Comparison of ENCODE assay signal across 14 cellular contexts in the genomic region with DNA sequence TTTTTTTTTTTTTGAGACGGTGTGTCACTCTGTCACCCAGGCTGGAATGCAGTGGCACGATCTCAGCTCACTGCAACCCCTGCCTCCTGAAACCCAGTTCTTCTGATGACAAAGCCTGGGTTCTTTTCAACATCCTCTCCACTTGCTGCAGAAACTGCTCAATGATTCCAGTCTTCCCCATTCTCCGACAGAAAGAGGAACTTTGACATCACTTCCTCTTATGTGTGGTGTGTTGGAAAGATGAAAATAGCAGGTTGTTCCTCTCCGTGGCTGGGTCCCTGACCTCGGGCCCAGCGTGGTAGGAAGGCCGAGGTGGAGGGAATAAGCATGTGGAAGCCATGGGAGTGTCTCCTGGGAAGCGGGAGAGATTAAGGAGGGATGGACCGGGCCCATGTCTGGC.
DNase-seq lines count a peak whose midpoint lies in the region; ATAC-seq, FAIRE-seq and TF ChIP-seq lines count a peak whose summit lies in the region.
"Had no signal": no experiment of that assay in that cellular context is flagged by ENCODE, and none has a peak within 500 bp of the region (broad histone marks: within the 10 kb centered on the region; RNA-seq: fewer than 3 reads in every experiment).

No MANE protein-coding gene starts in this region.

- DNase-seq in GM12892 (ENCODE audit: insufficient read length) (no peak), NOMO-1 treated with dmso at 0.1 percent for 144 hours (lab: John Stamatoyannopoulos, UW; ENCODE audit: unreplicated experiment) (peak; percentile 90), K562 (ENCODE audit: extremely low read depth in 1 of 4, low spot score in 3 of 4) (no peak), putamen (ENCODE audit: low spot score) (peak; percentile 28), A172 (ENCODE audit: low spot score) (no peak)
- DNase-seq: activated CD4-positive, alpha-beta T cell treated with anti-CD3 and anti-CD28 coated beads, Interleukin-2, amount 10 ng/mL, durations not matched to agents 7 days and 5 days; CD4-positive, alpha-beta T cell; effector memory CD8-positive, alpha-beta T cell; left cardiac atrium; stimulated activated CD4-positive, alpha-beta T cell treated with anti-CD3 and anti-CD28 coated beads, Interleukin-15, amount 100 ng/mL, for 24 hours had no signal

- ATAC-seq in K562 (no peak), HG03139 (IDR thresholded peaks at IDR 0.05; ENCODE audit: unreplicated experiment) (no peak), GM18517 (IDR thresholded peaks at IDR 0.05; ENCODE audit: unreplicated experiment) (no peak)
- ATAC-seq: activated naive CD4-positive, alpha-beta T cell treated with anti-CD3 and anti-CD28 coated beads, Interleukin-2, amount 50 U/mL, for 72 hours; effector memory CD8-positive, alpha-beta T cell had no signal

- no peak overlapping the region for H2AFZ ChIP-seq in K562 (ENCODE audit: low read depth, low read length)

- TF ChIP-seq CTCF in K562 (IDR thresholded peaks at IDR 0.05 in 2 of 3, conservative IDR thresholded peaks at IDR 0.05 in 1 of 3; ENCODE audit: insufficient read depth in 2 of 3, low read depth in 1 of 3, low read length in 3 of 3), result no peak

- POLR2A ChIA-PET in K562 (lab: Yijun Ruan, JAX), result no interaction called here

- no peak overlapping the region for H3K27ac ChIP-seq in K562 (ENCODE audit: extremely low read depth, low read depth, low read length)
- H3K27ac ChIP-seq: RWPE1 had no signal

- H3K4me3 ChIP-seq in K562, result no peak overlapping the region

- in situ Hi-C loops in K562 (cut with MboI), result no loop called here

- no peak for TF ChIP-seq EP300 in K562 (IDR thresholded peaks at IDR 0.05; ENCODE audit: low read length)

- intact Hi-C loops in K562 (cut with micrococcal nuclease), result no loop called here

- no peak overlapping the region for H3K4me2 ChIP-seq in K562 (ENCODE audit: insufficient read depth, low read length)

- CTCF ChIA-PET in K562 (lab: Yijun Ruan, JAX; ENCODE audit: low intra/inter-chr PET ratio), result no interaction called here

- peaks cover 11% of the 10 kb centered on the region; the same call in 1 of the 2 replicates for H4K20me1 ChIP-seq in K562 (replicated peaks; ENCODE audit: control insufficient read depth, insufficient read depth, low read length)

- BruUV-seq in K562 (replicated peaks; lab: Mats Ljungman, UMichigan), result no TSS peak

- WGBS in K562 (ENCODE audit: insufficient coverage, low coverage, missing lambda C conversion rate), result 0% methylated on average over 6 of the region's 9 CpGs

- TF ChIP-seq RAD21 in K562 (CRISPR knock-in tag; conservative IDR thresholded peaks at IDR 0.05 in 1 of 2, IDR thresholded peaks at IDR 0.05 in 1 of 2), result no peak

- H3K9ac ChIP-seq in K562 (ENCODE audit: insufficient read depth in 1 of 2, low read depth in 2 of 2, low read length in 2 of 2), result no peak overlapping the region

- TF ChIP-seq POLR2A in GM12892 (IDR thresholded peaks at IDR 0.05; ENCODE audit: low read depth, low read length) (no peak), K562 (conservative IDR thresholded peaks at IDR 0.05) (no peak)

- H3K4me1 ChIP-seq in K562 (replicated peaks in 1 of 2; ENCODE audit: control insufficient read depth in 2 of 2, insufficient read depth in 2 of 2, low read length in 2 of 2), result no peaks in the 10 kb centered on the region

- H3K36me3 ChIP-seq in K562 (ENCODE audit: control insufficient read depth, insufficient read depth, low read length), result no peaks in the 10 kb centered on the region

- no peaks in the 10 kb centered on the region for H3K79me2 ChIP-seq in K562 (ENCODE audit: control insufficient read depth, insufficient read depth, low read length)

- H3K9me3 ChIP-seq in K562 (replicated peaks; ENCODE audit: control insufficient read depth, insufficient read depth, low read depth, low read length), result no peaks in the 10 kb centered on the region

- H3K9me1 ChIP-seq in K562 (ENCODE audit: control insufficient read depth, insufficient read depth, low read length), result peaks cover 3% of the 10 kb centered on the region

- FAIRE-seq in GM12892 (lab: Jason Lieb, UNC) (peak; percentile 30), K562 (lab: Jason Lieb, UNC) (no peak)

- peaks cover 21 to 77% of the 10 kb centered on the region in 2 experiments; a peak in 4 of 5 replicates for H3K27me3 ChIP-seq in K562 (ENCODE audit: control insufficient read depth in 2 of 2, insufficient read depth in 2 of 2, low read length in 2 of 2)

TF ChIP-seq in K562, 482 proteins besides CTCF, POLR2A, EP300 and RAD21:
- TF ChIP-seq, protein P1, sequence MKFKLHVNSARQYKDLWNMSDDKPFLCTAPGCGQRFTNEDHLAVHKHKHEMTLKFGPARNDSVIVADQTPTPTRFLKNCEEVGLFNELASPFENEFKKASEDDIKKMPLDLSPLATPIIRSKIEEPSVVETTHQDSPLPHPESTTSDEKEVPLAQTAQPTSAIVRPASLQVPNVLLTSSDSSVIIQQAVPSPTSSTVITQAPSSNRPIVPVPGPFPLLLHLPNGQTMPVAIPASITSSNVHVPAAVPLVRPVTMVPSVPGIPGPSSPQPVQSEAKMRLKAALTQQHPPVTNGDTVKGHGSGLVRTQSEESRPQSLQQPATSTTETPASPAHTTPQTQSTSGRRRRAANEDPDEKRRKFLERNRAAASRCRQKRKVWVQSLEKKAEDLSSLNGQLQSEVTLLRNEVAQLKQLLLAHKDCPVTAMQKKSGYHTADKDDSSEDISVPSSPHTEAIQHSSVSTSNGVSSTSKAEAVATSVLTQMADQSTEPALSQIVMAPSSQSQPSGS (CRISPR knock-in tag; IDR thresholded peaks at IDR 0.05), result no peak
- TF ChIP-seq SPI1 (IDR thresholded peaks at IDR 0.05; ENCODE audit: borderline replicate concordance, low read depth, low read length) (peak; percentile 95), CREM (IDR thresholded peaks at IDR 0.05; ENCODE audit: low read depth) (0 out of 2 replicates have a peak, but pooled peaks have one; percentile 29), KLF1 (tag; IDR thresholded peaks at IDR 0.05) (no peak), ZNF507 (tag; conservative IDR thresholded peaks at IDR 0.05) (no peak), FOXK2 (conservative IDR thresholded peaks at IDR 0.05 in 1 of 2, IDR thresholded peaks at IDR 0.05 in 1 of 2; ENCODE audit: low read depth in 2 of 2) (no peak)
- TF ChIP-seq, protein P2, sequence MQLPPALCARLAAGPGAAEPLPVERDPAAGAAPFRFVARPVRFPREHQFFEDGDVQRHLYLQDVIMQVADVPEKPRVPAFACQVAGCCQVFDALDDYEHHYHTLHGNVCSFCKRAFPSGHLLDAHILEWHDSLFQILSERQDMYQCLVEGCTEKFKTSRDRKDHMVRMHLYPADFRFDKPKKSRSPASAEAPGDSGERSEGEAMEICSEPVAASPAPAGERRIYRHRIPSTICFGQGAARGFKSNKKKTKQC (CRISPR knock-in tag; IDR thresholded peaks at IDR 0.05), result no peak

Comparison
In these comparisons a context has a peak if more than half of its experiments do, and no peak if none do; other contexts are left out.
1. DNase-seq: peak in NOMO-1 treated with dmso at 0.1 percent for 144 hours (single experiment) and putamen (single experiment); none in GM12892 (single experiment), K562 (0 of 4) and A172 (single experiment).